In the genomic region with DNA sequence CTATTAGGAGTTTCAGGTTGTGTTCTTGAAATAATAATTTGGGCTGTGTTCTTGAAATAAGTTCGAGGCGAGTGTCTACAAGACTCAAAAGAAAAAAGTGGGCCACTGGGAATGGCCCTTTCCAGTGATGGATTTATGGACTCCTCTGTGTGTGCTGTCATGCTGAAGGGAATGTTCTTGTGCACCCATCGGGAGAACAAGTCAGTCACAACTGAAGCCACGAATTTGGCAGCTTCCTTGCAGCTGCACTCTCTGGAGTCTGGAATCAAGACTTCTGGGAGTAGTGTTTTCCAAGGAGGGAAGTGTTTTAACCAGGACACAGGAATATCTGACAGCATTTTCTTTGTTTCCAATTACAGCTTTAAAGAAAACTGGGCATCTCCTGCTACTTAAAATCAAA, we compare ENCODE assay signal across 26 cellular contexts. TPM values are rescaled to one million over a fixed set of nuclear protein-coding genes. Genes with fewer than 3 reads are reported as not detected.
DNase-seq lines count a peak whose midpoint lies in the region; ATAC-seq and TF ChIP-seq lines count a peak whose summit lies in the region.
"Had no signal": no experiment of that assay in that cellular context is flagged by ENCODE, and none has a peak within 500 bp of the region (broad histone marks: within the 10 kb centered on the region; RNA-seq: fewer than 3 reads in every experiment).

No MANE protein-coding gene starts in this region.

- H3K27me3 Mint-ChIP-seq in GM23338 (ENCODE audit: insufficient read depth, low read depth, poor library complexity) (peaks cover 7% of the 10 kb centered on the region), MCF 10A (ENCODE audit: insufficient read depth, unreplicated experiment) (peaks cover 11% of the 10 kb centered on the region)
- H3K27me3 Mint-ChIP-seq in activated T-helper 17 cell treated with anti-CD3 and anti-CD28 coated beads, Interleukin-2, amount 50 U/mL, for 72 hours = peaks cover 4% of the 10 kb centered on the region
- peaks cover 15% of the 10 kb centered on the region for H3K27me3 Mint-ChIP-seq in activated T-helper 2 cell treated with anti-CD3 and anti-CD28 coated beads, Interferon-gamma antibody, Interleukin-2, Interleukin-4, amounts not matched to agents 10 μg/mL and 5 μg/mL and 100 μg/mL, durations not matched to agents 14 hours and 24 hours and 36 hours (ENCODE audit: low read depth)
- H3K27me3 Mint-ChIP-seq: activated CD4-positive, alpha-beta T cell treated with anti-CD3 and anti-CD28 coated beads for 36 hours; natural killer cell treated with Interleukin-12 subunit alpha and Interleukin-12 subunit beta and Interleukin-15 and Interleukin-18, amount 100 ng/mL, for 72 hours had no signal

- H3K79me2 ChIP-seq in GM23338 (replicated peaks; ENCODE audit: insufficient read depth) = no peaks in the 10 kb centered on the region
- H3K79me2 ChIP-seq: hepatocyte had no signal

- no peak for ATAC-seq in GM23338
- no peak for ATAC-seq in HG03432 (IDR thresholded peaks at IDR 0.05; ENCODE audit: unreplicated experiment)
- ATAC-seq in activated T-helper 17 cell treated with anti-CD3 and anti-CD28 coated beads, Interleukin-2, amount 50 U/mL, for 72 hours (replicated peaks) = no peak
- ATAC-seq: activated CD4-positive, alpha-beta T cell treated with anti-CD3 and anti-CD28 coated beads for 36 hours; activated CD8-positive, alpha-beta T cell treated with anti-CD3 and anti-CD28 coated beads, Interleukin-2, amount 10 ng/mL, durations not matched to agents 7 days and 5 days; gastrocnemius medialis; left lung; natural killer cell treated with Interleukin-12 subunit alpha and Interleukin-12 subunit beta and Interleukin-15 and Interleukin-18, amount 100 ng/mL, for 72 hours; T-helper 17 cell; upper lobe of right lung had no signal

- H3K4me1 ChIP-seq in GM23338 (ENCODE audit: insufficient read depth) = no peaks in the 10 kb centered on the region
- no peaks in the 10 kb centered on the region for H3K4me1 ChIP-seq in prostate gland (replicated peaks)
- H3K4me1 ChIP-seq: BLaER1 treated with 17β-estradiol and CSF1 and Interleukin-3, amounts not matched to agents 10 nM and 100 nM; gastrocnemius medialis; left lung; right atrium auricular region; upper lobe of right lung had no signal

- no TSS peak for BruUV-seq in MCF 10A (replicated peaks; lab: Mats Ljungman, UMichigan)

- no peak overlapping the region for H2AFZ ChIP-seq in GM23338
- H2AFZ ChIP-seq: hepatocyte had no signal

- no peak overlapping the region for H3K4me2 ChIP-seq in GM23338
- H3K4me2 ChIP-seq: BLaER1 treated with 17β-estradiol and CSF1 and Interleukin-3, amounts not matched to agents 10 nM and 100 nM; hepatocyte had no signal

- no peaks in the 10 kb centered on the region for H4K20me1 ChIP-seq in GM23338 (replicated peaks; ENCODE audit: insufficient read depth)
- H4K20me1 ChIP-seq: BLaER1 treated with 17β-estradiol and CSF1 and Interleukin-3, amounts not matched to agents 10 nM and 100 nM had no signal

- H3F3A ChIP-seq in GM23338 (replicated peaks; ENCODE audit: low read depth) = no peaks in the 10 kb centered on the region

- H3K4me3 Mint-ChIP-seq in GM23338 (no peak overlapping the region), MCF 10A (ENCODE audit: unreplicated experiment) (no peak overlapping the region)
- H3K4me3 Mint-ChIP-seq in activated T-helper 17 cell treated with anti-CD3 and anti-CD28 coated beads, Interleukin-2, amount 50 U/mL, for 72 hours = no peak overlapping the region
- H3K4me3 Mint-ChIP-seq in activated T-helper 2 cell treated with anti-CD3 and anti-CD28 coated beads, Interferon-gamma antibody, Interleukin-2, Interleukin-4, amounts not matched to agents 10 μg/mL and 5 μg/mL and 100 μg/mL, durations not matched to agents 14 hours and 24 hours and 36 hours (ENCODE audit: low read depth) = no peak overlapping the region
- H3K4me3 Mint-ChIP-seq: activated CD4-positive, alpha-beta T cell treated with anti-CD3 and anti-CD28 coated beads for 36 hours; activated CD8-positive, alpha-beta T cell treated with anti-CD3 and anti-CD28 coated beads, Interleukin-2, amount 10 ng/mL, durations not matched to agents 7 days and 5 days; natural killer cell treated with Interleukin-12 subunit alpha and Interleukin-12 subunit beta and Interleukin-15 and Interleukin-18, amount 100 ng/mL, for 72 hours; T-helper 17 cell had no signal

- no peak overlapping the region for H3K4me3 ChIP-seq in GM23338
- peak overlapping the region; percentile 74 for H3K4me3 ChIP-seq in fibroblast of the aortic adventitia (ENCODE audit: low read depth, low read length)
- peak overlapping the region; percentile 7 to 13 for H3K4me3 ChIP-seq in prostate gland
- H3K4me3 ChIP-seq: BLaER1 treated with 17β-estradiol and CSF1 and Interleukin-3, amounts not matched to agents 10 nM and 100 nM; gastrocnemius medialis; hepatocyte; left lung; pancreas; right atrium auricular region; upper lobe of right lung had no signal

- no peak for TF ChIP-seq POLR2A in prostate gland (IDR thresholded peaks at IDR 0.05)

- no peak overlapping the region for H3K27ac ChIP-seq in GM23338 (ENCODE audit: low read depth)
- no peak overlapping the region for H3K27ac ChIP-seq in prostate gland
- H3K27ac ChIP-seq: BLaER1 treated with 17β-estradiol and CSF1 and Interleukin-3, amounts not matched to agents 10 nM and 100 nM; gastrocnemius medialis; left lung; pancreas; right atrium auricular region; RWPE1; upper lobe of right lung had no signal

- H3K9me3 Mint-ChIP-seq in GM23338 (no peaks in the 10 kb centered on the region), MCF 10A (ENCODE audit: unreplicated experiment) (no peaks in the 10 kb centered on the region)
- no peaks in the 10 kb centered on the region for H3K9me3 Mint-ChIP-seq in activated T-helper 17 cell treated with anti-CD3 and anti-CD28 coated beads, Interleukin-2, amount 50 U/mL, for 72 hours
- H3K9me3 Mint-ChIP-seq in activated T-helper 2 cell treated with anti-CD3 and anti-CD28 coated beads, Interferon-gamma antibody, Interleukin-2, Interleukin-4, amounts not matched to agents 10 μg/mL and 5 μg/mL and 100 μg/mL, durations not matched to agents 14 hours and 24 hours and 36 hours = no peaks in the 10 kb centered on the region
- H3K9me3 Mint-ChIP-seq: natural killer cell treated with Interleukin-12 subunit alpha and Interleukin-12 subunit beta and Interleukin-15 and Interleukin-18, amount 100 ng/mL, for 72 hours had no signal

- no peaks in the 10 kb centered on the region for H3K36me3 ChIP-seq in GM23338 (ENCODE audit: insufficient read depth)
- H3K36me3 ChIP-seq in prostate gland = no peaks in the 10 kb centered on the region
- H3K36me3 ChIP-seq: BLaER1 treated with 17β-estradiol and CSF1 and Interleukin-3, amounts not matched to agents 10 nM and 100 nM; gastrocnemius medialis; left lung; pancreas; right atrium auricular region; upper lobe of right lung had no signal

- H3K9me3 ChIP-seq in prostate gland = no peaks in the 10 kb centered on the region
- H3K9me3 ChIP-seq: BLaER1 treated with 17β-estradiol and CSF1 and Interleukin-3, amounts not matched to agents 10 nM and 100 nM; gastrocnemius medialis; left lung; pancreas; right atrium auricular region; upper lobe of right lung had no signal

- H3K36me3 Mint-ChIP-seq in GM23338 (ENCODE audit: low read depth) (no peaks in the 10 kb centered on the region), MCF 10A (ENCODE audit: insufficient read depth, unreplicated experiment) (no peaks in the 10 kb centered on the region)
- no peaks in the 10 kb centered on the region for H3K36me3 Mint-ChIP-seq in activated T-helper 17 cell treated with anti-CD3 and anti-CD28 coated beads, Interleukin-2, amount 50 U/mL, for 72 hours (ENCODE audit: low read depth)
- no peaks in the 10 kb centered on the region for H3K36me3 Mint-ChIP-seq in activated T-helper 2 cell treated with anti-CD3 and anti-CD28 coated beads, Interferon-gamma antibody, Interleukin-2, Interleukin-4, amounts not matched to agents 10 μg/mL and 5 μg/mL and 100 μg/mL, durations not matched to agents 14 hours and 24 hours and 36 hours (ENCODE audit: low read depth)

- H3K4me1 Mint-ChIP-seq in GM23338 (peaks cover 21% of the 10 kb centered on the region; the same call in 2 of the 3 replicates), MCF 10A (ENCODE audit: insufficient read depth, unreplicated experiment) (no peaks in the 10 kb centered on the region)
- H3K4me1 Mint-ChIP-seq in activated T-helper 17 cell treated with anti-CD3 and anti-CD28 coated beads, Interleukin-2, amount 50 U/mL, for 72 hours = no peaks in the 10 kb centered on the region
- peaks cover 4% of the 10 kb centered on the region for H3K4me1 Mint-ChIP-seq in activated T-helper 2 cell treated with anti-CD3 and anti-CD28 coated beads, Interferon-gamma antibody, Interleukin-2, Interleukin-4, amounts not matched to agents 10 μg/mL and 5 μg/mL and 100 μg/mL, durations not matched to agents 14 hours and 24 hours and 36 hours (ENCODE audit: low read depth)
- H3K4me1 Mint-ChIP-seq: activated CD4-positive, alpha-beta T cell treated with anti-CD3 and anti-CD28 coated beads for 36 hours had no signal

- DNase-seq in GM23338 (ENCODE audit: low spot score) = no peak
- peak; percentile 62 for DNase-seq in astrocyte of the hippocampus (ENCODE audit: low read depth, low spot score)
- DNase-seq in fibroblast of the aortic adventitia (ENCODE audit: low read depth) = no peak
- DNase-seq in prostate gland (ENCODE audit: low spot score) = no peak
- no peak for DNase-seq in MCF 10A (ENCODE audit: unreplicated experiment)
- DNase-seq in activated T-helper 2 cell treated with anti-CD3 and anti-CD28 coated beads, Interferon-gamma antibody, Interleukin-2, Interleukin-4, amounts not matched to agents 10 μg/mL and 5 μg/mL and 100 μg/mL, durations not matched to agents 14 hours and 24 hours and 36 hours (ENCODE audit: low spot score) = no peak
- DNase-seq: activated CD4-positive, alpha-beta T cell treated with anti-CD3 and anti-CD28 coated beads for 36 hours; activated CD8-positive, alpha-beta T cell treated with anti-CD3 and anti-CD28 coated beads, Interleukin-2, amount 10 ng/mL, durations not matched to agents 7 days and 5 days; DMS53; effector memory CD4-positive, alpha-beta T cell; gastrocnemius medialis; KG1; left lung; NCI-H146; NCI-H510A; pancreas; stimulated activated CD4-positive, alpha-beta T cell treated with anti-CD3 and anti-CD28 coated beads, Interleukin-4, amount 100 ng/mL, for 1 hour; T-helper 17 cell; upper lobe of right lung had no signal

- 0 out of 2 replicates have a peak overlapping the region, but pooled peaks have one; percentile 6 for H3K27ac Mint-ChIP-seq in GM23338
- no peak overlapping the region for H3K27ac Mint-ChIP-seq in activated T-helper 17 cell treated with anti-CD3 and anti-CD28 coated beads, Interleukin-2, amount 50 U/mL, for 72 hours
- H3K27ac Mint-ChIP-seq in MCF 10A (ENCODE audit: low read depth, unreplicated experiment) = no peak overlapping the region
- no peak overlapping the region for H3K27ac Mint-ChIP-seq in activated T-helper 2 cell treated with anti-CD3 and anti-CD28 coated beads, Interferon-gamma antibody, Interleukin-2, Interleukin-4, amounts not matched to agents 10 μg/mL and 5 μg/mL and 100 μg/mL, durations not matched to agents 14 hours and 24 hours and 36 hours
- H3K27ac Mint-ChIP-seq: activated CD4-positive, alpha-beta T cell treated with anti-CD3 and anti-CD28 coated beads for 36 hours; activated CD8-positive, alpha-beta T cell treated with anti-CD3 and anti-CD28 coated beads, Interleukin-2, amount 10 ng/mL, durations not matched to agents 7 days and 5 days; natural killer cell treated with Interleukin-12 subunit alpha and Interleukin-12 subunit beta and Interleukin-15 and Interleukin-18, amount 100 ng/mL, for 72 hours; T-helper 17 cell had no signal

- peaks cover 4% of the 10 kb centered on the region; the same call in 1 of the 2 replicates for H3K9me2 ChIP-seq in GM23338 (ENCODE audit: insufficient read depth)

- POLR2A ChIA-PET in MCF 10A (lab: Yijun Ruan, JAX) = no interaction called here

- intact Hi-C loops in prostate gland (cut with DNase I) = loop anchor here (10.0 kb wide), 1 partner anchor 110 kb away; no protein-coding TSS in a partner anchor
- intact Hi-C loops in MCF 10A (cut with micrococcal nuclease) = no loop called here
- intact Hi-C loops in activated T-helper 2 cell treated with anti-CD3 and anti-CD28 coated beads, Interferon-gamma antibody, Interleukin-2, Interleukin-4, amounts not matched to agents 10 μg/mL and 5 μg/mL and 100 μg/mL, durations not matched to agents 14 hours and 24 hours and 36 hours (cut with micrococcal nuclease) = no loop called here

- H3K27me3 ChIP-seq in GM23338 (ENCODE audit: insufficient read depth) (no peaks in the 10 kb centered on the region), prostate gland (replicated peaks; ENCODE audit: insufficient read depth) (no peaks in the 10 kb centered on the region)
- H3K27me3 ChIP-seq: BLaER1 treated with 17β-estradiol and CSF1 and Interleukin-3, amounts not matched to agents 10 nM and 100 nM; hepatocyte; left lung; pancreas; right atrium auricular region; upper lobe of right lung had no signal

- CTCF ChIA-PET in MCF 10A (lab: Yijun Ruan, JAX) = interaction anchor here (0.5 to 8.2 kb wide), 15 partner anchors 12 to 366 kb away, joined by 3 to 111 read pairs (median 4); no protein-coding TSS in a partner anchor

- 28% methylated on average over 4 of the region's 4 CpGs for WGBS in prostate gland

- TF ChIP-seq CTCF in GM23338 (conservative IDR thresholded peaks at IDR 0.05; ENCODE audit: low read depth in 2 of 2) (no peak), fibroblast of the aortic adventitia (IDR thresholded peaks at IDR 0.05; ENCODE audit: insufficient read depth, low read length) (no peak), prostate gland (IDR thresholded peaks at IDR 0.05) (no peak), MCF 10A (IDR thresholded peaks at IDR 0.05; ENCODE audit: unreplicated experiment) (no peak)

RNA-seq across cellular contexts. Expression of a gene that starts 0.6 kb away (rescaled TPM):
- 0.21 TPM in 1 of 2 replicates, not detected in the other for total RNA-seq in GM23338 (2014; rRNA removed; shearing (Covaris generic))
- 0.53 TPM in 1 of 2 replicates, not detected in the other for polyA plus RNA-seq in GM23338 (2016; fragmentation: Nextera tagmentation; extraction: Ambion mirVana)
- 5.6 and 254 TPM in 2 replicates for total RNA-seq in fibroblast of the aortic adventitia (ENCODE audit: low replicate concordance)
- 100 to 1,000 TPM in 1 of 2 donors, 10 to 100 TPM in 1; 31.8 to 139 TPM for total RNA-seq in prostate gland
- 1 to 10 TPM in 1 of 2 donors, under 1 TPM in 1; 0.17 to 1.1 TPM for total RNA-seq in activated T-helper 17 cell treated with anti-CD3 and anti-CD28 coated beads, Interleukin-2, amount 50 U/mL, for 72 hours
- total RNA-seq in MCF 10A (2022) = not detected in 2 replicates
- 5.6 and 6.0 TPM in 2 replicates for total RNA-seq in activated T-helper 2 cell treated with anti-CD3 and anti-CD28 coated beads, Interferon-gamma antibody, Interleukin-2, Interleukin-4, amounts not matched to agents 10 μg/mL and 5 μg/mL and 100 μg/mL, durations not matched to agents 14 hours and 24 hours and 36 hours
